In genomic region chr9:75133396-75133795, GRCh38 we compare ENCODE assay signal across 21 cellular contexts. TPM values are rescaled to one million over a fixed set of nuclear protein-coding genes. Genes with fewer than 3 reads are reported as not detected.
A peak's percentile ranks its signal among the peaks of the same experiment; 100 is the strongest.
DNase-seq lines count a peak whose midpoint lies in the region; ATAC-seq and FAIRE-seq lines count a peak whose summit lies in the region.
"Had no signal": no experiment of that assay in that cellular context is flagged by ENCODE, and none has a peak within 500 bp of the region (broad histone marks: within the 10 kb centered on the region; RNA-seq: fewer than 3 reads in every experiment).

No MANE protein-coding gene starts in this region.

- ATAC-seq in stimulated activated naive CD8-positive, alpha-beta T cell treated with anti-CD3 and anti-CD28 coated beads, Interleukin-15, Interleukin-2, amounts not matched to agents 100 U/mL and 50 U/mL, for 24 hours, result no peak
- ATAC-seq in T-helper 17 cell (no peak), GM21619 (IDR thresholded peaks at IDR 0.05; ENCODE audit: unreplicated experiment) (no peak), GM18517 (IDR thresholded peaks at IDR 0.05; ENCODE audit: unreplicated experiment) (no peak)
- ATAC-seq: activated CD4-positive, alpha-beta T cell treated with anti-CD3 and anti-CD28 coated beads for 36 hours; gastrocnemius medialis; lower lobe of right lung had no signal

- H3K27ac Mint-ChIP-seq in stimulated activated naive CD8-positive, alpha-beta T cell treated with anti-CD3 and anti-CD28 coated beads, Interleukin-15, Interleukin-2, amounts not matched to agents 100 ng/mL and 50 ng/mL, for 24 hours, result peak overlapping the region; percentile 23
- H3K27ac Mint-ChIP-seq in T-helper 17 cell, result peak overlapping the region; percentile 83
- H3K27ac Mint-ChIP-seq in immature natural killer cell, result peak overlapping the region; percentile 41 to 83 (median 66)
- H3K27ac Mint-ChIP-seq: activated CD4-positive, alpha-beta T cell treated with anti-CD3 and anti-CD28 coated beads for 36 hours had no signal

- H3K9me3 ChIP-seq in T-helper 17 cell (ENCODE audit: control insufficient read depth, low read length, poor library complexity, severe bottlenecking), result no peaks in the 10 kb centered on the region
- H3K9me3 ChIP-seq: BLaER1 treated with 17β-estradiol and CSF1 and Interleukin-3, amounts not matched to agents 10 nM and 100 nM; gastrocnemius medialis; lower lobe of right lung had no signal

- peaks cover 75% of the 10 kb centered on the region for H3K36me3 Mint-ChIP-seq in stimulated activated naive CD8-positive, alpha-beta T cell treated with anti-CD3 and anti-CD28 coated beads, Interleukin-15, Interleukin-2, amounts not matched to agents 100 ng/mL and 50 ng/mL, for 24 hours (ENCODE audit: low read depth)
- H3K36me3 Mint-ChIP-seq in T-helper 17 cell (ENCODE audit: low read depth) (peaks cover 20% of the 10 kb centered on the region), immature natural killer cell (peaks cover 42 to 64% (median 54%) of the 10 kb centered on the region in 3 donors)

- no peaks in the 10 kb centered on the region for H3K9me3 Mint-ChIP-seq in stimulated activated naive CD8-positive, alpha-beta T cell treated with anti-CD3 and anti-CD28 coated beads, Interleukin-15, Interleukin-2, amounts not matched to agents 100 ng/mL and 50 ng/mL, for 24 hours
- no peaks in the 10 kb centered on the region for H3K9me3 Mint-ChIP-seq in immature natural killer cell
- H3K9me3 Mint-ChIP-seq: brain, naive B cell had no signal

- no peak for FAIRE-seq in HTR-8/SVneo (lab: Jason Lieb, UNC)

- H3K4me1 Mint-ChIP-seq in stimulated activated naive CD8-positive, alpha-beta T cell treated with anti-CD3 and anti-CD28 coated beads, Interleukin-15, Interleukin-2, amounts not matched to agents 100 ng/mL and 50 ng/mL, for 24 hours (ENCODE audit: low read depth), result peaks cover 33% of the 10 kb centered on the region
- H3K4me1 Mint-ChIP-seq in T-helper 17 cell (peaks cover 50% of the 10 kb centered on the region), immature natural killer cell (peaks cover 42 to 93% of the 10 kb centered on the region in 2 donors)
- H3K4me1 Mint-ChIP-seq: brain had no signal

- DNase-seq in stimulated activated naive CD8-positive, alpha-beta T cell treated with anti-CD3 and anti-CD28 coated beads, Interleukin-15, Interleukin-2, amounts not matched to agents 100 U/mL and 50 U/mL, for 24 hours, result no peak
- DNase-seq in T-helper 17 cell (no peak), immature natural killer cell (no peak), HTR-8/SVneo (ENCODE audit: insufficient read length, low spot score) (no peak)
- DNase-seq: activated CD4-positive, alpha-beta T cell treated with anti-CD3 and anti-CD28 coated beads for 36 hours; DND-41; gastrocnemius medialis; lower lobe of right lung; midbrain; naive B cell; NCI-H1048; NCI-H1694; NCI-H82; stimulated activated CD4-positive, alpha-beta T cell treated with anti-CD3 and anti-CD28 coated beads, Interleukin-4, amount 100 ng/mL, for 4 hours; T1000; trophoblast cell had no signal

- no peaks in the 10 kb centered on the region for H3K27me3 Mint-ChIP-seq in stimulated activated naive CD8-positive, alpha-beta T cell treated with anti-CD3 and anti-CD28 coated beads, Interleukin-15, Interleukin-2, amounts not matched to agents 100 ng/mL and 50 ng/mL, for 24 hours
- H3K27me3 Mint-ChIP-seq in T-helper 17 cell (no peaks in the 10 kb centered on the region), immature natural killer cell (ENCODE audit: low read depth in 3 of 3) (no peaks in the 10 kb centered on the region)
- H3K27me3 Mint-ChIP-seq: activated CD4-positive, alpha-beta T cell treated with anti-CD3 and anti-CD28 coated beads for 36 hours; brain; naive B cell had no signal

- no peak overlapping the region for H3K4me3 Mint-ChIP-seq in stimulated activated naive CD8-positive, alpha-beta T cell treated with anti-CD3 and anti-CD28 coated beads, Interleukin-15, Interleukin-2, amounts not matched to agents 100 ng/mL and 50 ng/mL, for 24 hours
- H3K4me3 Mint-ChIP-seq in T-helper 17 cell (no peak overlapping the region), immature natural killer cell (no peak overlapping the region)
- H3K4me3 Mint-ChIP-seq: activated CD4-positive, alpha-beta T cell treated with anti-CD3 and anti-CD28 coated beads for 36 hours; naive B cell had no signal

RNA-seq across cellular contexts. Expression of gene OSTF1, which starts 45.1 kb away (rescaled TPM):
- total RNA-seq in T-helper 17 cell, result 10 to 100 TPM; 85.2 to 95.1 TPM
- polyA plus RNA-seq in immature natural killer cell, result 100 to 1,000 TPM; 352 to 383 (median 365) TPM

RNA-seq across cellular contexts. Expression of gene NMRK1, which starts 45.4 kb away (rescaled TPM):
- 10 to 100 TPM; 56.7 to 70.0 TPM for total RNA-seq in T-helper 17 cell
- 10 to 100 TPM; 35.2 to 95.8 (median 38.6) TPM for polyA plus RNA-seq in immature natural killer cell

Comparison
In these comparisons a context has a peak if more than half of its experiments do, and no peak if none do; other contexts are left out.
1. H3K27ac Mint-ChIP-seq: peak in every context shown above with its lines; median percentile 83 in T-helper 17 cell; 66 in immature natural killer cell; 23 in stimulated activated naive CD8-positive, alpha-beta T cell treated with anti-CD3 and anti-CD28 coated beads, Interleukin-15, Interleukin-2, amounts not matched to agents 100 ng/mL and 50 ng/mL, for 24 hours.